ENCODE assay signal across 8 cellular contexts in genomic region chr10:133335238-133336122, GRCh38. TPM values are rescaled to one million over a fixed set of nuclear protein-coding genes. Genes with fewer than 3 reads are reported as not detected.
DNase-seq lines count a peak whose midpoint lies in the region; ATAC-seq and TF ChIP-seq lines count a peak whose summit lies in the region.

No MANE protein-coding gene starts in this region.

- H3K27ac ChIP-seq in rectal smooth muscle tissue (ENCODE audit: low read depth, low read length): no peak overlapping the region
- no peak overlapping the region for H3K27ac ChIP-seq in urinary bladder (ENCODE audit: low read depth)

- H3K4me1 ChIP-seq in adipocyte (ENCODE audit: control insufficient read depth, insufficient read depth, low read length) (no peaks in the 10 kb centered on the region), rectal smooth muscle tissue (ENCODE audit: control insufficient read depth, insufficient read depth, low read length) (peaks cover 5% of the 10 kb centered on the region), urinary bladder (ENCODE audit: insufficient read depth) (peaks cover 5% of the 10 kb centered on the region)

- H3K9ac ChIP-seq in adipocyte (ENCODE audit: low read length): no peak overlapping the region
- H3K9ac ChIP-seq in rectal smooth muscle tissue (ENCODE audit: low read length): no peak overlapping the region

- peak; percentile 64 for ATAC-seq in SK-N-SH treated with all-trans-retinoic acid at 6 μM for 48 hours
- peak; percentile 41 to 43 for ATAC-seq in left cardiac atrium
- ATAC-seq in GM21529 (IDR thresholded peaks at IDR 0.05; ENCODE audit: unreplicated experiment): no peak

- peaks cover 8% of the 10 kb centered on the region for H3K9me3 ChIP-seq in adipocyte (ENCODE audit: control insufficient read depth, low read length)

- no peaks in the 10 kb centered on the region for H3K36me3 ChIP-seq in adipocyte (ENCODE audit: control insufficient read depth, insufficient read depth, low read length, severe bottlenecking)
- H3K36me3 ChIP-seq in rectal smooth muscle tissue (ENCODE audit: control insufficient read depth, insufficient read depth, low read length): no peaks in the 10 kb centered on the region
- no peaks in the 10 kb centered on the region for H3K36me3 ChIP-seq in urinary bladder (ENCODE audit: insufficient read depth)

- 2% methylated on average over 76 of the region's 76 CpGs for WGBS in urinary bladder

- peak; percentile 80 for DNase-seq in DMS53 (lab: John Stamatoyannopoulos, UW)
- peak; percentile 74 for DNase-seq in adipocyte (ENCODE audit: low read depth)
- peak; percentile 69 for DNase-seq in left cardiac atrium
- no peak for DNase-seq in HuH-7.5 (ENCODE audit: low spot score)

- H3K27me3 ChIP-seq in adipocyte (replicated peaks; ENCODE audit: control insufficient read depth, insufficient read depth, low read length) (peaks cover 56% of the 10 kb centered on the region), rectal smooth muscle tissue (ENCODE audit: control insufficient read depth, insufficient read depth, low read length) (peaks cover 52% of the 10 kb centered on the region)

- H3K4me3 ChIP-seq in adipocyte (ENCODE audit: low read length): peak overlapping the region; percentile 44
- H3K4me3 ChIP-seq in rectal smooth muscle tissue (ENCODE audit: low read length): peak overlapping the region; percentile 58
- H3K4me3 ChIP-seq in urinary bladder (ENCODE audit: low read depth, low read length): peak overlapping the region; percentile 34

- intact Hi-C loops in left cardiac atrium (cut with DNase I): loop anchor here in 1 of 2 donors (10.0 kb wide), 1 partner anchor 189 kb away; the partner anchor contains the start of gene CYP2E1

TF ChIP-seq in SK-N-SH treated with all-trans-retinoic acid at 6 μM for 48 hours, 23 proteins besides CTCF, POLR2A, EP300 and RAD21:
- TF ChIP-seq ARNTL (CRISPR knock-in tag; IDR thresholded peaks at IDR 0.05; ENCODE audit: borderline replicate concordance, low read depth) (no peak), ZC3H10 (CRISPR knock-in tag; IDR thresholded peaks at IDR 0.05) (no peak), TOX (CRISPR knock-in tag; IDR thresholded peaks at IDR 0.05; ENCODE audit: borderline replicate concordance) (no peak), TCF4 (CRISPR knock-in tag; IDR thresholded peaks at IDR 0.05; ENCODE audit: borderline replicate concordance) (no peak), ZNF565 (CRISPR knock-in tag; conservative IDR thresholded peaks at IDR 0.05; ENCODE audit: low read depth) (no peak), ZFP30 (CRISPR knock-in tag; IDR thresholded peaks at IDR 0.05) (no peak), CREB5 (CRISPR knock-in tag; IDR thresholded peaks at IDR 0.05; ENCODE audit: low read depth) (no peak), ESRRG (CRISPR knock-in tag; IDR thresholded peaks at IDR 0.05) (no peak), CSDC2 (CRISPR knock-in tag; IDR thresholded peaks at IDR 0.05) (no peak)
TF ChIP-seq in SK-N-SH treated with all-trans-retinoic acid at 6 μM for 48 hours: peak in this region for 0.

RNA-seq across cellular contexts. Expression of gene CALY, which starts 1.2 kb away (rescaled TPM):
- total RNA-seq in left cardiac atrium (not detected), urinary bladder (0.79 TPM)
- 1.1 TPM for polyA plus RNA-seq in urinary bladder

RNA-seq across cellular contexts. Expression of gene PRAP1, which starts 11.7 kb away (rescaled TPM):
- not detected for total RNA-seq in left cardiac atrium
- not detected for total RNA-seq in urinary bladder
- polyA plus RNA-seq in urinary bladder: 0.19 TPM

RNA-seq across cellular contexts. Expression of gene FUOM, which starts 22.3 kb away (rescaled TPM):
- 10 to 100 TPM; 16.2 to 19.8 TPM for total RNA-seq in left cardiac atrium
- 5.2 TPM for total RNA-seq in urinary bladder
- polyA plus RNA-seq in urinary bladder: 16.9 TPM

RNA-seq across cellular contexts. Expression of gene ZNF511, which starts 26.8 kb away (rescaled TPM):
- total RNA-seq in left cardiac atrium (10 to 100 TPM; 34.3 to 44.6 TPM), urinary bladder (24.1 TPM)
- polyA plus RNA-seq in urinary bladder: 41.5 TPM

RNA-seq across cellular contexts. Expression of gene TUBGCP2, which starts 26.8 kb away (rescaled TPM):
- total RNA-seq in left cardiac atrium: 10 to 100 TPM; 33.6 to 36.6 TPM
- total RNA-seq in urinary bladder: 27.8 TPM
- polyA plus RNA-seq in urinary bladder: 35.6 TPM
